1 cellular context compared by ENCODE assay signal in the genomic region with DNA sequence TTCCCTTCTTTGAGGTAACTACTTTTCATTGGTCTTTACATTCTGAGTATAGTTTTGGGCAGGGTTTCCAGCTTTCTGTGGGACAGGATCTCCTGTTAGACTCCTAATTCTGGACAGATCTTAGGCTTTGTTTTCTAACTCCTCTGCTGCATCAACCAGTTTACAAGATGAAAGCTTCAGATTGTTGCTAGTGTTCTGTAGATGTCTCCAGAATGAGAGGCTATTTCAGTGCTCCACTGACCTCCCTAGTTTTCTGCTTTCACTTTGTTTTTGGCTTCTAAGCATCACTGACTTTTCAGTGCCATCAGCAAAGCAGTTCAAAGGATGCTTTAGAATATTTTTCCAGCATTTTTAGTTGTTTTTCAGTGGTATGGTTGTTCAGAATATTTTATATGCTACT.
TF ChIP-seq lines count a peak whose summit lies in the region.

No MANE protein-coding gene starts in this region.

TF ChIP-seq in H1, 55 proteins besides CTCF, POLR2A, EP300 and RAD21 (continued from another document):
- TF ChIP-seq, protein P1, sequence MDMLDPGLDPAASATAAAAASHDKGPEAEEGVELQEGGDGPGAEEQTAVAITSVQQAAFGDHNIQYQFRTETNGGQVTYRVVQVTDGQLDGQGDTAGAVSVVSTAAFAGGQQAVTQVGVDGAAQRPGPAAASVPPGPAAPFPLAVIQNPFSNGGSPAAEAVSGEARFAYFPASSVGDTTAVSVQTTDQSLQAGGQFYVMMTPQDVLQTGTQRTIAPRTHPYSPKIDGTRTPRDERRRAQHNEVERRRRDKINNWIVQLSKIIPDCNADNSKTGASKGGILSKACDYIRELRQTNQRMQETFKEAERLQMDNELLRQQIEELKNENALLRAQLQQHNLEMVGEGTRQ (IDR thresholded peaks at IDR 0.05; ENCODE audit: low read length): no peak
- TF ChIP-seq SP1 (IDR thresholded peaks at IDR 0.05; ENCODE audit: low read depth, low read length) (no peak), TAF1 (IDR thresholded peaks at IDR 0.05; ENCODE audit: low read depth, low read length) (no peak)
- TF ChIP-seq, protein P2, sequence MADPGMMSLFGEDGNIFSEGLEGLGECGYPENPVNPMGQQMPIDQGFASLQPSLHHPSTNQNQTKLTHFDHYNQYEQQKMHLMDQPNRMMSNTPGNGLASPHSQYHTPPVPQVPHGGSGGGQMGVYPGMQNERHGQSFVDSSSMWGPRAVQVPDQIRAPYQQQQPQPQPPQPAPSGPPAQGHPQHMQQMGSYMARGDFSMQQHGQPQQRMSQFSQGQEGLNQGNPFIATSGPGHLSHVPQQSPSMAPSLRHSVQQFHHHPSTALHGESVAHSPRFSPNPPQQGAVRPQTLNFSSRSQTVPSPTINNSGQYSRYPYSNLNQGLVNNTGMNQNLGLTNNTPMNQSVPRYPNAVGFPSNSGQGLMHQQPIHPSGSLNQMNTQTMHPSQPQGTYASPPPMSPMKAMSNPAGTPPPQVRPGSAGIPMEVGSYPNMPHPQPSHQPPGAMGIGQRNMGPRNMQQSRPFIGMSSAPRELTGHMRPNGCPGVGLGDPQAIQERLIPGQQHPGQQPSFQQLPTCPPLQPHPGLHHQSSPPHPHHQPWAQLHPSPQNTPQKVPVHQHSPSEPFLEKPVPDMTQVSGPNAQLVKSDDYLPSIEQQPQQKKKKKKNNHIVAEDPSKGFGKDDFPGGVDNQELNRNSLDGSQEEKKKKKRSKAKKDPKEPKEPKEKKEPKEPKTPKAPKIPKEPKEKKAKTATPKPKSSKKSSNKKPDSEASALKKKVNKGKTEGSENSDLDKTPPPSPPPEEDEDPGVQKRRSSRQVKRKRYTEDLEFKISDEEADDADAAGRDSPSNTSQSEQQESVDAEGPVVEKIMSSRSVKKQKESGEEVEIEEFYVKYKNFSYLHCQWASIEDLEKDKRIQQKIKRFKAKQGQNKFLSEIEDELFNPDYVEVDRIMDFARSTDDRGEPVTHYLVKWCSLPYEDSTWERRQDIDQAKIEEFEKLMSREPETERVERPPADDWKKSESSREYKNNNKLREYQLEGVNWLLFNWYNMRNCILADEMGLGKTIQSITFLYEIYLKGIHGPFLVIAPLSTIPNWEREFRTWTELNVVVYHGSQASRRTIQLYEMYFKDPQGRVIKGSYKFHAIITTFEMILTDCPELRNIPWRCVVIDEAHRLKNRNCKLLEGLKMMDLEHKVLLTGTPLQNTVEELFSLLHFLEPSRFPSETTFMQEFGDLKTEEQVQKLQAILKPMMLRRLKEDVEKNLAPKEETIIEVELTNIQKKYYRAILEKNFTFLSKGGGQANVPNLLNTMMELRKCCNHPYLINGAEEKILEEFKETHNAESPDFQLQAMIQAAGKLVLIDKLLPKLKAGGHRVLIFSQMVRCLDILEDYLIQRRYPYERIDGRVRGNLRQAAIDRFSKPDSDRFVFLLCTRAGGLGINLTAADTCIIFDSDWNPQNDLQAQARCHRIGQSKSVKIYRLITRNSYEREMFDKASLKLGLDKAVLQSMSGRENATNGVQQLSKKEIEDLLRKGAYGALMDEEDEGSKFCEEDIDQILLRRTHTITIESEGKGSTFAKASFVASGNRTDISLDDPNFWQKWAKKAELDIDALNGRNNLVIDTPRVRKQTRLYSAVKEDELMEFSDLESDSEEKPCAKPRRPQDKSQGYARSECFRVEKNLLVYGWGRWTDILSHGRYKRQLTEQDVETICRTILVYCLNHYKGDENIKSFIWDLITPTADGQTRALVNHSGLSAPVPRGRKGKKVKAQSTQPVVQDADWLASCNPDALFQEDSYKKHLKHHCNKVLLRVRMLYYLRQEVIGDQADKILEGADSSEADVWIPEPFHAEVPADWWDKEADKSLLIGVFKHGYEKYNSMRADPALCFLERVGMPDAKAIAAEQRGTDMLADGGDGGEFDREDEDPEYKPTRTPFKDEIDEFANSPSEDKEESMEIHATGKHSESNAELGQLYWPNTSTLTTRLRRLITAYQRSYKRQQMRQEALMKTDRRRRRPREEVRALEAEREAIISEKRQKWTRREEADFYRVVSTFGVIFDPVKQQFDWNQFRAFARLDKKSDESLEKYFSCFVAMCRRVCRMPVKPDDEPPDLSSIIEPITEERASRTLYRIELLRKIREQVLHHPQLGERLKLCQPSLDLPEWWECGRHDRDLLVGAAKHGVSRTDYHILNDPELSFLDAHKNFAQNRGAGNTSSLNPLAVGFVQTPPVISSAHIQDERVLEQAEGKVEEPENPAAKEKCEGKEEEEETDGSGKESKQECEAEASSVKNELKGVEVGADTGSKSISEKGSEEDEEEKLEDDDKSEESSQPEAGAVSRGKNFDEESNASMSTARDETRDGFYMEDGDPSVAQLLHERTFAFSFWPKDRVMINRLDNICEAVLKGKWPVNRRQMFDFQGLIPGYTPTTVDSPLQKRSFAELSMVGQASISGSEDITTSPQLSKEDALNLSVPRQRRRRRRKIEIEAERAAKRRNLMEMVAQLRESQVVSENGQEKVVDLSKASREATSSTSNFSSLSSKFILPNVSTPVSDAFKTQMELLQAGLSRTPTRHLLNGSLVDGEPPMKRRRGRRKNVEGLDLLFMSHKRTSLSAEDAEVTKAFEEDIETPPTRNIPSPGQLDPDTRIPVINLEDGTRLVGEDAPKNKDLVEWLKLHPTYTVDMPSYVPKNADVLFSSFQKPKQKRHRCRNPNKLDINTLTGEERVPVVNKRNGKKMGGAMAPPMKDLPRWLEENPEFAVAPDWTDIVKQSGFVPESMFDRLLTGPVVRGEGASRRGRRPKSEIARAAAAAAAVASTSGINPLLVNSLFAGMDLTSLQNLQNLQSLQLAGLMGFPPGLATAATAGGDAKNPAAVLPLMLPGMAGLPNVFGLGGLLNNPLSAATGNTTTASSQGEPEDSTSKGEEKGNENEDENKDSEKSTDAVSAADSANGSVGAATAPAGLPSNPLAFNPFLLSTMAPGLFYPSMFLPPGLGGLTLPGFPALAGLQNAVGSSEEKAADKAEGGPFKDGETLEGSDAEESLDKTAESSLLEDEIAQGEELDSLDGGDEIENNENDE (IDR thresholded peaks at IDR 0.05; ENCODE audit: insufficient replicate concordance, low read length): no peak
